ENCODE assay signal across 12 cellular contexts in the genomic region with DNA sequence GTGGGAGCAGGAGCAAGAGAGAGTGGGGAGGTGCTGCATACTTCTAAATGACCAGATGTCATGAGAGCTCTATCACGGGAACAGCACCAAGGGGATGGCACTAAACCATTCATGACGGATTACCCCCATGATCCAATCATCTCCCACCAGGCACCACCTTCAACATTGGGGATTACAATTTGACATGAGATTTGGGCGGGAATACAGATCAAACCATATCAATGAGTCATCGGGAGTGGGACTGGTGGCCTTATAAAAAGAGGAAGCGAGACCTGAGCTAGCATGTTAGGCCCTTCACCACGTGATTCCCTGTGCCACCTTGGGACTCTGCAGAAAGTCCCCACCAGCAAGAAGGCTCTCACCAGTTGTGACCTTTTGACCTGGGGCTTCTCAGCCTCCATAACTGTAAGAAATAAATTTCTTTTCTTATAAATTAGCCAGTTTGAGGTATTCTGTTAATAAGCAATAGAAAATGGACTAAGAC. TPM values are rescaled to one million over a fixed set of nuclear protein-coding genes. Genes with fewer than 3 reads are reported as not detected.
A peak's percentile ranks its signal among the peaks of the same experiment; 100 is the strongest.
DNase-seq lines count a peak whose midpoint lies in the region; ATAC-seq, FAIRE-seq and TF ChIP-seq lines count a peak whose summit lies in the region.
"Had no signal": no experiment of that assay in that cellular context is flagged by ENCODE, and none has a peak within 500 bp of the region (broad histone marks: within the 10 kb centered on the region; RNA-seq: fewer than 3 reads in every experiment).

No MANE protein-coding gene starts in this region.

- no peaks in the 10 kb centered on the region for H3F3A ChIP-seq in MM.1S (ENCODE audit: insufficient read depth, low read length)

- H3K4me1 ChIP-seq in BLaER1: peaks cover 7% of the 10 kb centered on the region
- no peaks in the 10 kb centered on the region for H3K4me1 ChIP-seq in MM.1S (ENCODE audit: low read length)

- no peak overlapping the region for H2AFZ ChIP-seq in MM.1S (ENCODE audit: low read length)

- no peaks in the 10 kb centered on the region for H3K79me2 ChIP-seq in MM.1S (ENCODE audit: low read length)

- DNase-seq in GM19239 (ENCODE audit: insufficient read length, low spot score) (peak; percentile 28), MM.1S (peak; percentile 62), lower leg skin (ENCODE audit: low spot score in 2 of 2) (no peak), NCI-H524 (lab: John Stamatoyannopoulos, UW) (no peak), Right ventricle myocardium superior (no peak), C1 segment of cervical spinal cord (lab: John Stamatoyannopoulos, UW) (no peak)
- DNase-seq: aorta, HCEC 1CT, NCI-H2107 had no signal

- no peak overlapping the region for H3K9ac ChIP-seq in BLaER1
- H3K9ac ChIP-seq in MM.1S (ENCODE audit: low read length): no peak overlapping the region

- H3K4me3 ChIP-seq in BLaER1 (no peak overlapping the region), MM.1S (ENCODE audit: low read length) (no peak overlapping the region), lower leg skin (ENCODE audit: low read depth, poor library complexity, severe bottlenecking) (no peak overlapping the region)

- peak; percentile 87 for FAIRE-seq in GM19239 (lab: Jason Lieb, UNC)

- TF ChIP-seq CTCF in MM.1S (IDR thresholded peaks at IDR 0.05; ENCODE audit: low read length) (no peak), lower leg skin (IDR thresholded peaks at IDR 0.05) (no peak)

- ATAC-seq in HG02884 (IDR thresholded peaks at IDR 0.05; ENCODE audit: unreplicated experiment) (peak; percentile 94), Right ventricle myocardium superior (ENCODE audit: poor library complexity) (no peak)

- H3K27me3 ChIP-seq in BLaER1 (no peaks in the 10 kb centered on the region), MM.1S (replicated peaks; ENCODE audit: insufficient read depth, low read length) (no peaks in the 10 kb centered on the region)

- H3K36me3 ChIP-seq in BLaER1: no peaks in the 10 kb centered on the region
- no peaks in the 10 kb centered on the region for H3K36me3 ChIP-seq in MM.1S (replicated peaks; ENCODE audit: insufficient read depth, low read length)

- intact Hi-C loops in lower leg skin (cut with DNase I; ENCODE audit: low total_unique reads) (no loop called here), Right ventricle myocardium superior (cut with DNase I) (no loop called here)

- no peaks in the 10 kb centered on the region for H3K9me2 ChIP-seq in MM.1S (replicated peaks; ENCODE audit: insufficient read depth, low read length)

- TF ChIP-seq POLR2A in lower leg skin (IDR thresholded peaks at IDR 0.05): no peak

- WGBS in lower leg skin, 2 donors: 83 to 84% methylated on average over 6 of the region's 6 CpGs

- H3K9me3 ChIP-seq in BLaER1: no peaks in the 10 kb centered on the region; the same call in 1 of the 2 replicates
- H3K9me3 ChIP-seq in MM.1S (replicated peaks; ENCODE audit: insufficient read depth, low read length): no peaks in the 10 kb centered on the region

- no peak overlapping the region for H3K27ac ChIP-seq in BLaER1
- H3K27ac ChIP-seq in MM.1S (ENCODE audit: low read length): no peak overlapping the region

- H3K4me2 ChIP-seq in BLaER1: peak overlapping the region; percentile 12; the same call in 1 of the 2 replicates
- no peak overlapping the region for H3K4me2 ChIP-seq in MM.1S (ENCODE audit: low read depth, low read length)

- no peaks in the 10 kb centered on the region for H4K20me1 ChIP-seq in BLaER1
- no peaks in the 10 kb centered on the region for H4K20me1 ChIP-seq in MM.1S (ENCODE audit: insufficient read depth, low read length)

RNA-seq across cellular contexts. Expression of a gene that starts 28.7 kb away (rescaled TPM):
- total RNA-seq in lower leg skin: not detected
- total RNA-seq in Right ventricle myocardium superior: 0.94 TPM
- total RNA-seq: aorta, mesenteric fat pad had no signal

RNA-seq across cellular contexts. Expression of a gene that starts 42.9 kb away (rescaled TPM):
- total RNA-seq in lower leg skin: 100 to 1,000 TPM in 1 of 4 donors, 10 to 100 TPM in 3; 19.7 to 114 (median 25.7) TPM
- total RNA-seq in Right ventricle myocardium superior: 15.9 TPM

RNA-seq across cellular contexts. Expression of a gene that starts 55.0 kb away (rescaled TPM):
- total RNA-seq in lower leg skin: under 1 TPM in 2 of 4 donors, not detected in 2; 0.06 to 0.27 TPM
- total RNA-seq in Right ventricle myocardium superior: 0.22 TPM

Comparison
In these comparisons a context has a peak if more than half of its experiments do, and no peak if none do; other contexts are left out.
1. DNase-seq: peak in GM19239 (single experiment) and MM.1S (single experiment); none in lower leg skin (0 of 2), NCI-H524 (0 of 2), Right ventricle myocardium superior (single experiment) and C1 segment of cervical spinal cord (0 of 14).